ENCODE assay signal across 9 cellular contexts in the genomic region with DNA sequence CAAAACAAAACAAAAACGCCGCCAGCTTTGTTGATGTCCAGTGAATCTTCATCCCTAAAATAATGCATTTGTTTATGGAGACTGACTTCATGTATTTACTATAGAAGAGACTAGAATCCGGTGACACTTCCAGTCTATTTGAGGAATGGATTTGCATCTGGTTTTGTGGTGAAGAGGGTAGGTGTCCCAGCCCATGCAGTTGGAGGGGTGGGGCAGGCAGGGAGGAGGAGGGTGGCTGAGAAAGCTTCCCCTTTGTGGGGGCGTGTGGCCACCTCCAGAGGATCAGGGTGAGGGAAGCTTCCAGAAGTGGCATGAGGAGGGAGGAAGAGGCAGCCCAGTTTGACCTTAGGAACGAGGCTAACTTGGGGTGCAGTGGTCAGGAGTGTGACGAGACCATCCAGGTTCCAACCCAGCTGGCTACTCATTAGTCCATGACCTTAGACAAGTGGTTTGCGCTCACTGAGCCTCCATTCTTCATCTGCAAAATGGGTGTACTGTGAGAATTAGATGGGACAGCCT.
DNase-seq lines count a peak whose midpoint lies in the region; ATAC-seq, FAIRE-seq and TF ChIP-seq lines count a peak whose summit lies in the region.
"Had no signal": no experiment of that assay in that cellular context is flagged by ENCODE, and none has a peak within 500 bp of the region (broad histone marks: within the 10 kb centered on the region; RNA-seq: fewer than 3 reads in every experiment).

No MANE protein-coding gene starts in this region.

- CTCF ChIA-PET in A549 (lab: Yijun Ruan, JAX): interaction anchor here (0.7 to 1.5 kb wide), 4 partner anchors 9 to 209 kb away, joined by 3 to 4 read pairs (median 3); no protein-coding TSS in a partner anchor

- DNase-seq in A549 (ENCODE audit: low read depth in 1 of 2, low spot score in 1 of 2) (no peak), epithelial cell of prostate (ENCODE audit: low read depth, low spot score) (no peak), hepatocyte (ENCODE audit: low spot score) (no peak), A172 (ENCODE audit: low spot score) (no peak), NCI-H1105 treated with DMSO at 0.1 percent for 48 hours (lab: John Stamatoyannopoulos, UW) (no peak)
- DNase-seq in activated T-helper 2 cell treated with anti-CD3 and anti-CD28 coated beads, Interferon-gamma antibody, Interleukin-2, Interleukin-4, amounts not matched to agents 10 μg/mL and 5 μg/mL and 100 μg/mL, durations not matched to agents 14 hours and 24 hours and 36 hours (ENCODE audit: low spot score): no peak
- DNase-seq: DND-41 had no signal

- POLR2A ChIA-PET in A549 (lab: Yijun Ruan, JAX): no interaction called here

- H3K27me3 Mint-ChIP-seq in activated T-helper 2 cell treated with anti-CD3 and anti-CD28 coated beads, Interferon-gamma antibody, Interleukin-2, Interleukin-4, amounts not matched to agents 10 μg/mL and 5 μg/mL and 100 μg/mL, durations not matched to agents 14 hours and 24 hours and 36 hours (ENCODE audit: low read depth): no peaks in the 10 kb centered on the region

- intact Hi-C loops in activated T-helper 2 cell treated with anti-CD3 and anti-CD28 coated beads, Interferon-gamma antibody, Interleukin-2, Interleukin-4, amounts not matched to agents 10 μg/mL and 5 μg/mL and 100 μg/mL, durations not matched to agents 14 hours and 24 hours and 36 hours (cut with micrococcal nuclease): no loop called here

- H3K36me3 ChIP-seq in HUES48 (ENCODE audit: control insufficient read depth, insufficient read depth, low read length) (no peaks in the 10 kb centered on the region; the same call in none of the 2 replicates), hepatocyte (replicated peaks; ENCODE audit: insufficient read depth, low read depth) (no peaks in the 10 kb centered on the region)

- peak overlapping the region; percentile 70 for H3K4me2 ChIP-seq in A549
- H3K4me2 ChIP-seq in hepatocyte: no peak overlapping the region

- H3K79me2 ChIP-seq in hepatocyte: peaks cover 91% of the 10 kb centered on the region

- H3K27ac ChIP-seq in A549 (peak overlapping the region; percentile 71 to 92), HUES48 (ENCODE audit: low read depth, low read length) (peak overlapping the region; percentile 79), epithelial cell of prostate (peak overlapping the region; percentile 97), hepatocyte (no peak overlapping the region)

- no peak for FAIRE-seq in A549 (lab: Jason Lieb, UNC)

- no peak overlapping the region for H2AFZ ChIP-seq in hepatocyte

- no peak for TF ChIP-seq EP300 in A549 (IDR thresholded peaks at IDR 0.05)

- 79% methylated on average over 7 of the region's 7 CpGs for WGBS in A549 (ENCODE audit: missing lambda C conversion rate)
- 94% methylated on average over 7 of the region's 7 CpGs for WGBS in hepatocyte (ENCODE audit: low lambda C conversion rate, missing lambda C conversion rate)

- H3K9ac ChIP-seq in HUES48 (ENCODE audit: low read depth, low read length): no peak overlapping the region

- H3K9me3 ChIP-seq in A549 (peaks cover 11% of the 10 kb centered on the region; the same call in 1 of the 3 replicates), HUES48 (ENCODE audit: control insufficient read depth, insufficient read depth, low read length) (no peaks in the 10 kb centered on the region), hepatocyte (ENCODE audit: low read depth) (no peaks in the 10 kb centered on the region)

- no peaks in the 10 kb centered on the region for H3K9me3 Mint-ChIP-seq in activated T-helper 2 cell treated with anti-CD3 and anti-CD28 coated beads, Interferon-gamma antibody, Interleukin-2, Interleukin-4, amounts not matched to agents 10 μg/mL and 5 μg/mL and 100 μg/mL, durations not matched to agents 14 hours and 24 hours and 36 hours

- no peak overlapping the region for H3K4me3 Mint-ChIP-seq in activated T-helper 2 cell treated with anti-CD3 and anti-CD28 coated beads, Interferon-gamma antibody, Interleukin-2, Interleukin-4, amounts not matched to agents 10 μg/mL and 5 μg/mL and 100 μg/mL, durations not matched to agents 14 hours and 24 hours and 36 hours (ENCODE audit: low read depth)

- H3K27me3 ChIP-seq in HUES48 (ENCODE audit: control insufficient read depth, insufficient read depth, low read length) (no peaks in the 10 kb centered on the region), hepatocyte (no peaks in the 10 kb centered on the region)

- TF ChIP-seq CTCF in A549 (IDR thresholded peaks at IDR 0.05): no peak
- TF ChIP-seq CTCF in hepatocyte (IDR thresholded peaks at IDR 0.05; ENCODE audit: poor library complexity): no peak

- no peaks in the 10 kb centered on the region for H3K9me2 ChIP-seq in hepatocyte (replicated peaks; ENCODE audit: insufficient read depth)

- ATAC-seq in A549 (0 out of 6 replicates have a peak, but pooled peaks of 1 of the 2 experiments have one; percentile 3), GM19395 (IDR thresholded peaks at IDR 0.05; ENCODE audit: unreplicated experiment) (peak; percentile 70)

- peaks cover 8% of the 10 kb centered on the region for H4K20me1 ChIP-seq in hepatocyte (ENCODE audit: insufficient read depth, poor library complexity, severe bottlenecking)

- peaks cover 78% of the 10 kb centered on the region for H3K4me1 ChIP-seq in A549
- H3K4me1 ChIP-seq in HUES48 (ENCODE audit: control insufficient read depth, insufficient read depth, low read length): peaks cover 11% of the 10 kb centered on the region
- peaks cover 9% of the 10 kb centered on the region for H3K4me1 ChIP-seq in hepatocyte (ENCODE audit: insufficient read depth)

- peaks cover 15% of the 10 kb centered on the region for H3K4me1 Mint-ChIP-seq in activated T-helper 2 cell treated with anti-CD3 and anti-CD28 coated beads, Interferon-gamma antibody, Interleukin-2, Interleukin-4, amounts not matched to agents 10 μg/mL and 5 μg/mL and 100 μg/mL, durations not matched to agents 14 hours and 24 hours and 36 hours (ENCODE audit: low read depth)

- no peak for TF ChIP-seq RAD21 in A549 (conservative IDR thresholded peaks at IDR 0.05 in 1 of 2, IDR thresholded peaks at IDR 0.05 in 1 of 2)

- no peak overlapping the region for H3K27ac Mint-ChIP-seq in activated T-helper 2 cell treated with anti-CD3 and anti-CD28 coated beads, Interferon-gamma antibody, Interleukin-2, Interleukin-4, amounts not matched to agents 10 μg/mL and 5 μg/mL and 100 μg/mL, durations not matched to agents 14 hours and 24 hours and 36 hours

- peaks cover 20% of the 10 kb centered on the region for H3K36me3 Mint-ChIP-seq in activated T-helper 2 cell treated with anti-CD3 and anti-CD28 coated beads, Interferon-gamma antibody, Interleukin-2, Interleukin-4, amounts not matched to agents 10 μg/mL and 5 μg/mL and 100 μg/mL, durations not matched to agents 14 hours and 24 hours and 36 hours (ENCODE audit: low read depth)

- no peak for TF ChIP-seq POLR2A in A549 (IDR thresholded peaks at IDR 0.05; ENCODE audit: low read length)

- H3K4me3 ChIP-seq in A549 (no peak overlapping the region), HUES48 (ENCODE audit: low read depth, low read length) (no peak overlapping the region), hepatocyte (no peak overlapping the region)

TF ChIP-seq in A549, 52 proteins besides CTCF, POLR2A, EP300 and RAD21:
- TF ChIP-seq ZNF302 (CRISPR knock-in tag; IDR thresholded peaks at IDR 0.05) (no peak), PHF8 (IDR thresholded peaks at IDR 0.05; ENCODE audit: borderline replicate concordance, low read depth) (no peak), CBX8 (IDR thresholded peaks at IDR 0.05) (no peak), CHD4 (IDR thresholded peaks at IDR 0.05; ENCODE audit: borderline replicate concordance) (no peak), NR3C1 (IDR thresholded peaks at IDR 0.05) (no peak), KDM5A (IDR thresholded peaks at IDR 0.05) (no peak)
- TF ChIP-seq, protein P1, sequence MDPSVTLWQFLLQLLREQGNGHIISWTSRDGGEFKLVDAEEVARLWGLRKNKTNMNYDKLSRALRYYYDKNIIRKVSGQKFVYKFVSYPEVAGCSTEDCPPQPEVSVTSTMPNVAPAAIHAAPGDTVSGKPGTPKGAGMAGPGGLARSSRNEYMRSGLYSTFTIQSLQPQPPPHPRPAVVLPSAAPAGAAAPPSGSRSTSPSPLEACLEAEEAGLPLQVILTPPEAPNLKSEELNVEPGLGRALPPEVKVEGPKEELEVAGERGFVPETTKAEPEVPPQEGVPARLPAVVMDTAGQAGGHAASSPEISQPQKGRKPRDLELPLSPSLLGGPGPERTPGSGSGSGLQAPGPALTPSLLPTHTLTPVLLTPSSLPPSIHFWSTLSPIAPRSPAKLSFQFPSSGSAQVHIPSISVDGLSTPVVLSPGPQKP (IDR thresholded peaks at IDR 0.05; ENCODE audit: low read depth, low read length): no peak
